1 cellular context compared by ENCODE assay signal in the genomic region with DNA sequence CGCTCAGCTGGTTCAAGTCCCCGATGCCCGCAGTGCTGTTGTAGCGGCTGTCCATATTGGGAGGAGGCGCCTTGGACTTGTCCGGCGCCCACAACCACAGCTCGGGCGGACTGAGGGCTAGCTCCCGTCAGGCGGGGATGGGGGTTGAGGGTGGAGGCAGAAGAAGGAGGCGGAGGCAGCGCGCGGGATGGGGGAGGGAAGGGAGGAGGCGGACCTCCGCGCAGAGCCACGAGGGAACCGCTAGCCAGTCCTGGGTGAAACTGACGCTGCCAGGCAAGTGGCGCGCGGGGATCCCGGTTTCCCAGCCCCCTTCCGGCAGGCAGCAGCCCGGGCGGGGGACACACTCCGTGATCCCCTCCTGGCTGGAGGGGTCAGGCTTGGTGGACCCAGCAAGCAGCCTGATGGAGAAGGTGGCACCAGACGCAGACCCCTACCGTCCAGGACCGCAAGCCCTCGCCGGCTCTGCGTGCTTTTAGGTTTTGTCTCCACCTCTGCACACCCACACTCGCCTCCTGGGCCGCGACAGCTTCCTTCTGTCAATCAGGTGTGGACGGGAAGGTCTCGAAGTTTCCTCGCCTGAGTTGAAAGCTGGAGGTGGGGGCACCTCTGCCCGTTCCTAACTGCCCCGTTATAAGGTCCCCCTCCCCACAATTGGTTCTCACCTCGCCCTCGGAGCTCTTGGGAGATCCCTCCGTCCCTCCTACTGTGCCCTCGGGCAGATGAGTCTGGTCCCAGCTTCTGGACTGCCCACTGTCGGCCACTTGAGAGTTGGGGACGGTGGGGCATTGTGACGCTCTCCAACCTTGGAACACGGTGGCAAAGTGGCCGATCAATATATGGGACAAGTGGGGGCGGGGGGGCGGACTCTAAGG.
TF ChIP-seq lines count a peak whose summit lies in the region.

A gene (minus strand): TSS at position 112 of the 872 bp plus-strand sequence. CDS start 57 bp downstream, at position 55.

TF ChIP-seq in H1, 55 proteins besides CTCF, POLR2A, EP300 and RAD21:
- TF ChIP-seq POU5F1 (IDR thresholded peaks at IDR 0.05; ENCODE audit: low read depth, low read length): no peak
- no peak for TF ChIP-seq KDM5A (IDR thresholded peaks at IDR 0.05; ENCODE audit: low read length)
- TF ChIP-seq GTF2F1 (IDR thresholded peaks at IDR 0.05; ENCODE audit: borderline replicate concordance, low read depth, low read length): no peak
- TF ChIP-seq EZH2 (IDR thresholded peaks at IDR 0.05; ENCODE audit: low read depth, low read length, severe bottlenecking): peak; percentile 46
- 0 out of 4 replicates have a peak, but pooled peaks of 1 of the 2 experiments have one; percentile 21 for TF ChIP-seq HDAC2 (IDR thresholded peaks at IDR 0.05; ENCODE audit: borderline replicate concordance in 1 of 2, low read depth in 2 of 2, low read length in 2 of 2)
- no peak for TF ChIP-seq SRF (IDR thresholded peaks at IDR 0.05; ENCODE audit: low read depth, low read length)
- TF ChIP-seq BACH1 (IDR thresholded peaks at IDR 0.05; ENCODE audit: low read length): no peak
- TF ChIP-seq, protein P1, sequence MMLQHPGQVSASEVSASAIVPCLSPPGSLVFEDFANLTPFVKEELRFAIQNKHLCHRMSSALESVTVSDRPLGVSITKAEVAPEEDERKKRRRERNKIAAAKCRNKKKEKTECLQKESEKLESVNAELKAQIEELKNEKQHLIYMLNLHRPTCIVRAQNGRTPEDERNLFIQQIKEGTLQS (IDR thresholded peaks at IDR 0.05; ENCODE audit: insufficient read depth, low read depth, low read length): no peak
- TF ChIP-seq RNF2 (IDR thresholded peaks at IDR 0.05; ENCODE audit: borderline replicate concordance, low read depth, low read length, missing control alignments, poor library complexity, severe bottlenecking): peak; percentile 45
- no peak; the same call in 1 of the 2 replicates for TF ChIP-seq TBP (IDR thresholded peaks at IDR 0.05; ENCODE audit: low read depth, low read length)
- TF ChIP-seq CBX5 (IDR thresholded peaks at IDR 0.05; ENCODE audit: low read depth, low read length): no peak
- TF ChIP-seq MAFK (IDR thresholded peaks at IDR 0.05; ENCODE audit: low read depth, low read length): no peak
- TF ChIP-seq KDM1A (IDR thresholded peaks at IDR 0.05; ENCODE audit: borderline replicate concordance, low read length): peak; percentile 54; the same call in 1 of the 2 replicates
- TF ChIP-seq CHD2 (IDR thresholded peaks at IDR 0.05; ENCODE audit: low read length): no peak
- TF ChIP-seq TEAD4 (IDR thresholded peaks at IDR 0.05; ENCODE audit: low read depth, low read length): no peak
- no peak for TF ChIP-seq CREB1 (IDR thresholded peaks at IDR 0.05)
- TF ChIP-seq JUN (IDR thresholded peaks at IDR 0.05; ENCODE audit: low read depth, low read length): no peak
- no peak for TF ChIP-seq YY1 (IDR thresholded peaks at IDR 0.05; ENCODE audit: low read depth, low read length)
- TF ChIP-seq, protein P2, sequence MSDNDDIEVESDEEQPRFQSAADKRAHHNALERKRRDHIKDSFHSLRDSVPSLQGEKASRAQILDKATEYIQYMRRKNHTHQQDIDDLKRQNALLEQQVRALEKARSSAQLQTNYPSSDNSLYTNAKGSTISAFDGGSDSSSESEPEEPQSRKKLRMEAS (IDR thresholded peaks at IDR 0.05): peak; percentile 67; the same call in 1 of the 2 replicates
- peak; percentile 20 for TF ChIP-seq ASH2L (IDR thresholded peaks at IDR 0.05; ENCODE audit: low read length)
- peak; percentile 96 for TF ChIP-seq KDM4A (IDR thresholded peaks at IDR 0.05; ENCODE audit: low read depth, low read length, severe bottlenecking)
- no peak for TF ChIP-seq RXRA (IDR thresholded peaks at IDR 0.05; ENCODE audit: insufficient read depth, low read depth, low read length)
- 0 out of 2 replicates have a peak, but pooled peaks have one; percentile 9 for TF ChIP-seq TAF1 (IDR thresholded peaks at IDR 0.05; ENCODE audit: low read depth, low read length)
- TF ChIP-seq SUZ12 (IDR thresholded peaks at IDR 0.05; ENCODE audit: low read length): peak; percentile 39; the same call in 1 of the 2 replicates
- TF ChIP-seq SIN3A (conservative IDR thresholded peaks at IDR 0.05 in 1 of 2, IDR thresholded peaks at IDR 0.05 in 1 of 2; ENCODE audit: low read depth in 1 of 2, low read length in 2 of 2): no peak; a peak in 1 of 4 replicates
- no peak for TF ChIP-seq PHF8 (conservative IDR thresholded peaks at IDR 0.05; ENCODE audit: low read depth, low read length)
- 0 out of 2 replicates have a peak, but pooled peaks have one; percentile 61 for TF ChIP-seq RBBP5 (IDR thresholded peaks at IDR 0.05; ENCODE audit: borderline replicate concordance, low read depth, low read length)
- no peak for TF ChIP-seq POLR2AphosphoS5 (IDR thresholded peaks at IDR 0.05; ENCODE audit: low read depth, low read length)
TF ChIP-seq in H1: peak in this region for 10.
